8 cellular contexts compared by ENCODE assay signal in genomic region chr6:99119109-99120031, GRCh38.
DNase-seq lines count a peak whose midpoint lies in the region; ATAC-seq, FAIRE-seq and TF ChIP-seq lines count a peak whose summit lies in the region.

No MANE protein-coding gene starts in this region.

- no peak overlapping the region for H3K9ac ChIP-seq in astrocyte (ENCODE audit: low read length)

- peak; percentile 65 for TF ChIP-seq CTCF in astrocyte (IDR thresholded peaks at IDR 0.05; ENCODE audit: insufficient read depth, low read depth, low read length)

- no peaks in the 10 kb centered on the region for H3K9me3 ChIP-seq in astrocyte (ENCODE audit: insufficient read depth, low read depth, low read length)

- H3K36me3 Mint-ChIP-seq in astrocyte (ENCODE audit: low read depth, unreplicated experiment) = no peaks in the 10 kb centered on the region

- ATAC-seq in HG03565 (IDR thresholded peaks at IDR 0.05; ENCODE audit: unreplicated experiment) = peak; percentile 49
- peak; percentile 50 for ATAC-seq in stimulated activated naive CD8-positive, alpha-beta T cell treated with anti-CD3 and anti-CD28 coated beads, Interleukin-15, amount 100 ng/mL, for 72 hours

- H2AFZ ChIP-seq in astrocyte (ENCODE audit: low read depth, low read length) = no peak overlapping the region

- no peaks in the 10 kb centered on the region for H3K36me3 ChIP-seq in astrocyte (ENCODE audit: insufficient read depth, low read length)

- no peak overlapping the region for H3K27ac ChIP-seq in astrocyte (ENCODE audit: low read depth, low read length)

- FAIRE-seq in astrocyte (lab: Jason Lieb, UNC) = peak; percentile 76

- no peak overlapping the region for H3K27ac Mint-ChIP-seq in astrocyte (ENCODE audit: unreplicated experiment)
- H3K27ac Mint-ChIP-seq in stimulated activated naive CD8-positive, alpha-beta T cell treated with anti-CD3 and anti-CD28 coated beads, Interleukin-15, amount 100 ng/mL, for 72 hours = no peak overlapping the region

- H3K4me1 ChIP-seq in astrocyte (ENCODE audit: insufficient read depth, low read length) = no peaks in the 10 kb centered on the region

- H3K27me3 ChIP-seq in astrocyte (ENCODE audit: insufficient read depth, low read length) = peaks cover 2% of the 10 kb centered on the region

- H4K20me1 ChIP-seq in astrocyte (ENCODE audit: insufficient read depth, low read length) = no peaks in the 10 kb centered on the region

- peak; percentile 63 for DNase-seq in DMS114 treated with DMSO at 0.1 percent for 48 hours (lab: John Stamatoyannopoulos, UW; ENCODE audit: unreplicated experiment)
- peak; percentile 4 for DNase-seq in GM19240 (ENCODE audit: insufficient read length, low spot score)
- peak; percentile 74 for DNase-seq in NCI-H69 (lab: John Stamatoyannopoulos, UW)
- DNase-seq in astrocyte (ENCODE audit: low read depth) = peak; percentile 17
- DNase-seq in iPS-NIHi7 (ENCODE audit: extremely low spot score) = peak; percentile 64
- peak in 1 of 2 donors; percentile 17 for DNase-seq in stimulated activated naive CD8-positive, alpha-beta T cell treated with anti-CD3 and anti-CD28 coated beads, Interleukin-15, amount 100 ng/mL, for 72 hours
- DNase-seq in GDM1 (lab: John Stamatoyannopoulos, UW) = no peak

- H3K4me2 ChIP-seq in astrocyte (ENCODE audit: low read length) = no peak overlapping the region

- H3K4me3 ChIP-seq in astrocyte (ENCODE audit: insufficient read depth, low read depth, low read length) = no peak overlapping the region

- H3K4me1 Mint-ChIP-seq in astrocyte (ENCODE audit: low read depth, unreplicated experiment) = no peaks in the 10 kb centered on the region
- H3K4me1 Mint-ChIP-seq in stimulated activated naive CD8-positive, alpha-beta T cell treated with anti-CD3 and anti-CD28 coated beads, Interleukin-15, amount 100 ng/mL, for 72 hours = no peaks in the 10 kb centered on the region

- no peak overlapping the region for H3K4me3 Mint-ChIP-seq in astrocyte (ENCODE audit: unreplicated experiment)
- H3K4me3 Mint-ChIP-seq in stimulated activated naive CD8-positive, alpha-beta T cell treated with anti-CD3 and anti-CD28 coated beads, Interleukin-15, amount 100 ng/mL, for 72 hours = no peak overlapping the region

- H3K9me3 Mint-ChIP-seq in astrocyte (ENCODE audit: unreplicated experiment) = no peaks in the 10 kb centered on the region
- H3K9me3 Mint-ChIP-seq in stimulated activated naive CD8-positive, alpha-beta T cell treated with anti-CD3 and anti-CD28 coated beads, Interleukin-15, amount 100 ng/mL, for 72 hours = no peaks in the 10 kb centered on the region

- no peaks in the 10 kb centered on the region for H3K79me2 ChIP-seq in astrocyte (ENCODE audit: insufficient read depth, low read length)

- H3K27me3 Mint-ChIP-seq in astrocyte (ENCODE audit: low read depth, unreplicated experiment) = peaks cover 4% of the 10 kb centered on the region
- H3K27me3 Mint-ChIP-seq in stimulated activated naive CD8-positive, alpha-beta T cell treated with anti-CD3 and anti-CD28 coated beads, Interleukin-15, amount 100 ng/mL, for 72 hours = peaks cover 29% of the 10 kb centered on the region
